ENCODE assay signal across 15 cellular contexts in the genomic region with DNA sequence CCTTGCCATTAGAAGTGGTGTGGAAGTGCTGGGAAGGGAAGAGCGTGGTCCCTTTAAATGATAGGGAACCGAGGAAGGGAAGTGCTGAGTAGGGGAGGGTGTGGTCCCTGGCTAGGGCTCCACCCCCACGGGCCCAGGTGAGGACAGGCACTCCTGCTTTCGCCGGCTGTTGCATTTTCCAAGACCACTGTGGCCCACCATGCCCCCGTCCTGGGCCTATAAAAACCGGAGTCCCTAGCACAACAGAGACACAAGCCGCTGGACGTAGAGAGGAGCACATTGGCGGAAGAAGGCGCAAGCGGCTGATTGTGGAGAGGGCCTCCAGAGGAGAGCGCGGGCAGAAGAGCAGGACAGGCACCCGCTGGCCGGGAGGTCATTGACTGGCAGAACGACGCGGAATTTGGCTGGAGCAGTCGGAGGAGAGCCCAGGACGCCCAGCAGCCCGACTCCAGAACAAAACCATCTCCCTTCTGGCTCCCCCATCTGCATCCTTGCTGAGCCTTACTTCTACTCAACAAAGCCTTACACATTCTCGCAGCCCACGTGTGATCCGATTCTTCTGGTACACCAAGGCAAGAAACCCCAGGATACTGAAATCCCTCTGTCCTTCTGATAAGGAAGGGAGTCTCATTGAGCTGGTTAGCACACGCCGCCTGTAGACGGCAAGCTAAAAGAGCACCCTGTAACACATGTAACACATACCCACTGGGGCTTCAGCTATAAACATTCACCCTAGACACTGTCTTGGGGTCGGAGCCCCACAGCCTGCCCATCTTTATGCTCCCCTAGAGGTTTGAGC.
A peak's percentile ranks its signal among the peaks of the same experiment; 100 is the strongest.
DNase-seq lines count a peak whose midpoint lies in the region; ATAC-seq, FAIRE-seq and TF ChIP-seq lines count a peak whose summit lies in the region.
"Had no signal": no experiment of that assay in that cellular context is flagged by ENCODE, and none has a peak within 500 bp of the region (broad histone marks: within the 10 kb centered on the region; RNA-seq: fewer than 3 reads in every experiment).

No MANE protein-coding gene starts in this region.

- H3K27me3 ChIP-seq in mammary epithelial cell (ENCODE audit: insufficient read depth, low read length) (no peaks in the 10 kb centered on the region), H1 (replicated peaks in 1 of 4; ENCODE audit: control insufficient read depth in 3 of 4, extremely low read depth in 1 of 4, insufficient read depth in 3 of 4, low read length in 3 of 4) (no peaks in the 10 kb centered on the region), mesenchymal stem cell (ENCODE audit: control insufficient read depth in 1 of 2, insufficient read depth in 1 of 2, low read length in 2 of 2) (no peaks in the 10 kb centered on the region), transverse colon (no peaks in the 10 kb centered on the region)
- H3K27me3 ChIP-seq: ascending aorta, Peyer's patch had no signal

- peak overlapping the region; percentile 98 for H2BK15ac ChIP-seq in H1 (ENCODE audit: low read length)
- H2BK15ac ChIP-seq in mesenchymal stem cell (ENCODE audit: low read depth, poor library complexity, severe bottlenecking) = no peak overlapping the region

- TF ChIP-seq EP300 in H1 (IDR thresholded peaks at IDR 0.05; ENCODE audit: borderline replicate concordance in 1 of 2, low read depth in 2 of 2, low read length in 2 of 2) = no peak
- TF ChIP-seq EP300 in transverse colon (IDR thresholded peaks at IDR 0.05; ENCODE audit: low read depth) = no peak

- peak overlapping the region; percentile 88 for H4K5ac ChIP-seq in H1 (ENCODE audit: insufficient read length, low read depth, low read length)

- in situ Hi-C loops in mammary epithelial cell (cut with MboI; ENCODE audit: low sequenced_read_pairs in 2 of 2) (no loop called here), transverse colon (cut with MboI; ENCODE audit: low pct_ligation_motif_present in 1 of 4, low pct_unique_long_range_greater_than_20kb in 1 of 4, low sequenced_read_pairs in 3 of 4) (loop anchor here in 1 of 4 donors (25.0 kb wide), 1 partner anchor 480 kb away; no protein-coding TSS in a partner anchor), GM13976 (cut with MboI; ENCODE audit: low sequenced_read_pairs, unreplicated experiment) (loop anchor here (25.0 kb wide), 1 partner anchor 480 kb away; no protein-coding TSS in a partner anchor)

- no peaks in the 10 kb centered on the region for H3K36me3 Mint-ChIP-seq in MCF 10A (ENCODE audit: insufficient read depth, unreplicated experiment)
- H3K36me3 Mint-ChIP-seq in type B pancreatic cell = no peaks in the 10 kb centered on the region
- H3K36me3 Mint-ChIP-seq: immature natural killer cell had no signal

- H4K91ac ChIP-seq in H1 (replicated peaks; ENCODE audit: insufficient read length, low read length) (peak overlapping the region; percentile 70), mesenchymal stem cell (ENCODE audit: low read length) (peak overlapping the region; percentile 22)

- peak overlapping the region; percentile 42 for H3K56ac ChIP-seq in H1 (replicated peaks; ENCODE audit: insufficient read length, low read depth, low read length)

- H4K20me1 ChIP-seq in mammary epithelial cell (ENCODE audit: insufficient read depth, low read length) (no peaks in the 10 kb centered on the region), H1 (replicated peaks in 1 of 2; ENCODE audit: control insufficient read depth in 1 of 2, insufficient read depth in 2 of 2, low read length in 2 of 2) (no peaks in the 10 kb centered on the region)

- H3K23ac ChIP-seq in H1 (ENCODE audit: insufficient read length) = no peak overlapping the region
- no peak overlapping the region for H3K23ac ChIP-seq in mesenchymal stem cell (ENCODE audit: low read length in 2 of 2)

- POLR2A ChIA-PET in MCF 10A (lab: Yijun Ruan, JAX) (interaction anchor here (0.6 kb wide), 1 partner anchor 465 kb away, joined by 3 read pairs; a partner anchor contains a TSS), H1 (lab: Charles Lee; ENCODE audit: partially characterized antibody) (interaction anchor here (0.7 to 2.3 kb wide), 11 partner anchors 9 to 118 kb away, joined by 3 to 20 read pairs (median 4); no protein-coding TSS in a partner anchor)

- H3K9me3 ChIP-seq in mammary epithelial cell (replicated peaks; ENCODE audit: insufficient read depth, low read length) (no peaks in the 10 kb centered on the region), H1 (ENCODE audit: insufficient read depth in 2 of 2, low read depth in 1 of 2, low read length in 1 of 2) (no peaks in the 10 kb centered on the region; a peak in 1 of 4 replicates), mesenchymal stem cell (ENCODE audit: control insufficient read depth, low read length) (no peaks in the 10 kb centered on the region), transverse colon (no peaks in the 10 kb centered on the region)
- H3K9me3 ChIP-seq: ascending aorta, Peyer's patch had no signal

- H4K8ac ChIP-seq in H1 (ENCODE audit: extremely low read depth, insufficient read depth, low read length) (peak overlapping the region; percentile 95; the same call in 1 of the 2 replicates), mesenchymal stem cell (ENCODE audit: low read length) (peak overlapping the region; percentile 66)

- no peaks in the 10 kb centered on the region for H3K36me3 ChIP-seq in mammary epithelial cell (ENCODE audit: insufficient read depth, low read length)
- no peaks in the 10 kb centered on the region; a peak in 1 of 8 replicates for H3K36me3 ChIP-seq in H1 (ENCODE audit: control insufficient read depth in 2 of 4, insufficient read depth in 4 of 4, low read length in 3 of 4)
- no peaks in the 10 kb centered on the region for H3K36me3 ChIP-seq in mesenchymal stem cell (ENCODE audit: control insufficient read depth in 1 of 2, insufficient read depth in 2 of 2, low read depth in 1 of 2, low read length in 2 of 2)
- H3K36me3 ChIP-seq in transverse colon = no peaks in the 10 kb centered on the region
- H3K36me3 ChIP-seq: ascending aorta, Peyer's patch, WERI-Rb-1 had no signal

- H3K27me3 Mint-ChIP-seq in MCF 10A (ENCODE audit: insufficient read depth, unreplicated experiment) = no peaks in the 10 kb centered on the region
- H3K27me3 Mint-ChIP-seq in type B pancreatic cell = peaks cover 4% of the 10 kb centered on the region

- H3K4me1 Mint-ChIP-seq in MCF 10A (ENCODE audit: insufficient read depth, unreplicated experiment) (peaks cover 20% of the 10 kb centered on the region), type B pancreatic cell (ENCODE audit: unreplicated experiment) (peaks cover 16% of the 10 kb centered on the region)
- H3K4me1 Mint-ChIP-seq: immature natural killer cell had no signal

- peaks cover 6% of the 10 kb centered on the region for H3K9me3 Mint-ChIP-seq in MCF 10A (ENCODE audit: unreplicated experiment)
- H3K9me3 Mint-ChIP-seq in type B pancreatic cell = no peaks in the 10 kb centered on the region

- H3K4me3 ChIP-seq in mammary epithelial cell (replicated peaks in 1 of 3; ENCODE audit: insufficient read depth in 1 of 3, low read depth in 2 of 3, low read length in 3 of 3) (no peak overlapping the region), H1 (ENCODE audit: extremely low read depth in 1 of 4, insufficient read depth in 2 of 4, low read depth in 3 of 4, low read length in 4 of 4) (peak overlapping the region; percentile 38 to 60 (median 45)), mesenchymal stem cell (ENCODE audit: insufficient read depth in 1 of 2, low read depth in 1 of 2, low read length in 2 of 2) (no peak overlapping the region), transverse colon (no peak overlapping the region)
- H3K4me3 ChIP-seq: ascending aorta, Peyer's patch had no signal

- H3K18ac ChIP-seq in H1 (ENCODE audit: extremely low read depth, low read length) = peak overlapping the region; percentile 19
- peak overlapping the region; percentile 61 for H3K18ac ChIP-seq in mesenchymal stem cell (ENCODE audit: low read depth in 1 of 2, low read length in 2 of 2)

- H2BK12ac ChIP-seq in H1 (ENCODE audit: low read depth, low read length) (peak overlapping the region; percentile 92), mesenchymal stem cell (ENCODE audit: low read length in 2 of 2) (peak overlapping the region; percentile 63 to 65)

- H3K4me1 ChIP-seq in mammary epithelial cell (ENCODE audit: insufficient read depth, low read length) = peaks cover 25% of the 10 kb centered on the region
- H3K4me1 ChIP-seq in H1 (replicated peaks in 1 of 4; ENCODE audit: control insufficient read depth in 3 of 4, insufficient read depth in 4 of 4, low read length in 3 of 4) = peaks cover 4 to 15% (median 8%) of the 10 kb centered on the region in 4 experiments; a peak in 4 of 7 replicates
- peaks cover 6% of the 10 kb centered on the region for H3K4me1 ChIP-seq in mesenchymal stem cell (ENCODE audit: control insufficient read depth, insufficient read depth, low read depth, low read length)
- H3K4me1 ChIP-seq in transverse colon = no peaks in the 10 kb centered on the region
- H3K4me1 ChIP-seq: Peyer's patch had no signal

- H3K79me1 ChIP-seq in H1 (ENCODE audit: low read depth, low read length) = peaks cover 2% of the 10 kb centered on the region; the same call in 1 of the 2 replicates
- H3K79me1 ChIP-seq in mesenchymal stem cell (replicated peaks; ENCODE audit: low read length, poor library complexity, severe bottlenecking) = no peaks in the 10 kb centered on the region

- intact Hi-C loops in MCF 10A (cut with micrococcal nuclease) = loop anchor here (5.0 kb wide), 1 partner anchor 100 kb away; no protein-coding TSS in a partner anchor
- intact Hi-C loops in mammary epithelial cell (cut with micrococcal nuclease) = no loop called here
- intact Hi-C loops in transverse colon (cut with DNase I; ENCODE audit: low total_unique reads) = no loop called here

- 93% methylated on average over 21 of the region's 29 CpGs for WGBS in mammary epithelial cell (ENCODE audit: low coverage, missing lambda C conversion rate)
- WGBS in H1 (ENCODE audit: extremely low coverage in 1 of 2, insufficient coverage in 1 of 2, insufficient read length in 1 of 2, insufficient replicate concordance in 2 of 2, low coverage in 1 of 2, low lambda C conversion rate in 2 of 2, missing lambda C conversion rate in 1 of 2), 2 experiments = 32% methylated on average over 29 of the region's 29 CpGs; no CpG with 5 or more reads in 1 of the 2 experiments
- WGBS in mesenchymal stem cell = 52% methylated on average over 28 of the region's 29 CpGs
- WGBS in transverse colon (ENCODE audit: low coverage in 1 of 2), 2 donors = 67 to 84% methylated on average over 19 to 29 of the region's 29 CpGs

- peak overlapping the region; percentile 74 for H3K4ac ChIP-seq in H1 (replicated peaks; ENCODE audit: insufficient read length, low read depth, low read length)
- H3K4ac ChIP-seq in mesenchymal stem cell (ENCODE audit: low read depth in 1 of 2, low read length in 2 of 2) = peak overlapping the region; percentile 2 to 3

- H3K27ac Mint-ChIP-seq in MCF 10A (ENCODE audit: low read depth, unreplicated experiment) (peak overlapping the region; percentile 67), type B pancreatic cell (peak overlapping the region; percentile 41)
- H3K27ac Mint-ChIP-seq: immature natural killer cell had no signal

- H3K27ac ChIP-seq in mammary epithelial cell (ENCODE audit: insufficient read depth, low read depth, low read length) (no peak overlapping the region), H1 (ENCODE audit: low read depth, low read length) (no peak overlapping the region; the same call in 1 of the 2 replicates), mesenchymal stem cell (ENCODE audit: low read length, poor library complexity, severe bottlenecking) (no peak overlapping the region), transverse colon (no peak overlapping the region)
- H3K27ac ChIP-seq: Peyer's patch, WERI-Rb-1 had no signal

- H3K79me2 ChIP-seq in mammary epithelial cell (ENCODE audit: insufficient read depth, low read length) (no peaks in the 10 kb centered on the region), H1 (ENCODE audit: control insufficient read depth in 1 of 2, insufficient read depth in 2 of 2, low read length in 2 of 2) (no peaks in the 10 kb centered on the region)

- TF ChIP-seq CTCF in MCF 10A (IDR thresholded peaks at IDR 0.05; ENCODE audit: unreplicated experiment) (no peak), mammary epithelial cell (conservative IDR thresholded peaks at IDR 0.05 in 1 of 2, IDR thresholded peaks at IDR 0.05 in 1 of 2; ENCODE audit: extremely low read depth in 1 of 2, insufficient read depth in 1 of 2, low read depth in 1 of 2, low read length in 2 of 2) (no peak), H1 (IDR thresholded peaks at IDR 0.05; ENCODE audit: control extremely low read depth in 1 of 3, insufficient read depth in 1 of 3, low read depth in 1 of 3, low read length in 3 of 3) (peak in 2 of 3 experiments; percentile 1 to 39; a peak in 2 of 4 replicates), type B pancreatic cell (conservative IDR thresholded peaks at IDR 0.05) (peak; percentile 52), transverse colon (IDR thresholded peaks at IDR 0.05) (no peak), GM13976 (IDR thresholded peaks at IDR 0.05; ENCODE audit: borderline replicate concordance, control extremely low read depth, extremely low read depth, insufficient read depth, missing control alignments) (no peak)

- dilution Hi-C loops in mammary epithelial cell (cut with HindIII; ENCODE audit: low sequenced_read_pairs) = no loop called here

- peak in 1 of 2 experiments; percentile 78; a peak in 2 of 3 replicates for TF ChIP-seq POLR2A in H1 (IDR thresholded peaks at IDR 0.05; ENCODE audit: control extremely low read depth in 1 of 2, low read depth in 2 of 2, low read length in 2 of 2)
- TF ChIP-seq POLR2A in transverse colon (IDR thresholded peaks at IDR 0.05) = no peak

- CTCF ChIA-PET in MCF 10A (lab: Yijun Ruan, JAX) = interaction anchor here (1.5 kb wide), 1 partner anchor 162 kb away, joined by 4 read pairs; no protein-coding TSS in a partner anchor
- CTCF ChIA-PET in mammary epithelial cell (lab: Charles Lee; ENCODE audit: low non-redundant PET) = no interaction called here
- CTCF ChIA-PET in H1 (lab: Charles Lee; ENCODE audit: partially characterized antibody) = interaction anchor here (0.6 to 4.1 kb wide), 17 partner anchors 7 to 479 kb away, joined by 3 to 38 read pairs (median 4); no protein-coding TSS in a partner anchor

- H3K9ac ChIP-seq in mammary epithelial cell (ENCODE audit: insufficient read depth, low read length) (no peak overlapping the region), H1 (replicated peaks in 1 of 4; ENCODE audit: extremely low read depth in 1 of 4, low read depth in 3 of 4, low read length in 3 of 4) (peak overlapping the region in 3 of 4 experiments; percentile 26 to 46 (median 39); a peak in 5 of 7 replicates), mesenchymal stem cell (ENCODE audit: low read length) (no peak overlapping the region)

- FAIRE-seq in H1 (lab: Jason Lieb, UNC) = no peak

- H3K4me2 ChIP-seq in mammary epithelial cell (ENCODE audit: insufficient read depth, low read depth, low read length) (no peak overlapping the region), H1 (ENCODE audit: insufficient read depth in 1 of 2, low read depth in 2 of 2, low read length in 2 of 2) (peak overlapping the region; percentile 69 to 90), mesenchymal stem cell (ENCODE audit: low read length, poor library complexity, severe bottlenecking) (no peak overlapping the region)

- no peak overlapping the region for H2BK120ac ChIP-seq in H1 (replicated peaks; ENCODE audit: low read depth, low read length)
- no peak overlapping the region for H2BK120ac ChIP-seq in mesenchymal stem cell (ENCODE audit: low read depth, low read length)

- H3K14ac ChIP-seq in H1 (ENCODE audit: insufficient read length) (no peak overlapping the region), mesenchymal stem cell (ENCODE audit: low read length in 2 of 2) (no peak overlapping the region)

- H2BK5ac ChIP-seq in H1 (ENCODE audit: low read depth, low read length) (peak overlapping the region; percentile 89), mesenchymal stem cell (ENCODE audit: low read depth, low read length, poor library complexity, severe bottlenecking) (no peak overlapping the region)

- BruUV-seq in MCF 10A (replicated peaks; lab: Mats Ljungman, UMichigan) = no TSS peak
- no TSS peak for BruUV-seq in mammary epithelial cell (replicated peaks; lab: Mats Ljungman, UMichigan)

- no peak overlapping the region; the same call in 1 of the 2 replicates for H2BK20ac ChIP-seq in H1 (ENCODE audit: low read length)

- TF ChIP-seq RAD21 in H1 (IDR thresholded peaks at IDR 0.05 in 1 of 2, conservative IDR thresholded peaks at IDR 0.05 in 1 of 2; ENCODE audit: low read depth in 2 of 2, low read length in 2 of 2) = peak in 1 of 2 experiments; percentile 39; a peak in 1 of 4 replicates

- H3K23me2 ChIP-seq in H1 (ENCODE audit: low read depth, low read length) = peaks cover 9% of the 10 kb centered on the region

- H2AFZ ChIP-seq in mammary epithelial cell (ENCODE audit: low read depth, low read length) = no peak overlapping the region
- H2AFZ ChIP-seq in H1 (ENCODE audit: low read length) = peak overlapping the region; percentile 77
- H2AFZ ChIP-seq in mesenchymal stem cell (ENCODE audit: low read depth, low read length) = peak overlapping the region; percentile 36

- no peak for DNase-seq in MCF 10A (ENCODE audit: unreplicated experiment)
- no peak for DNase-seq in mammary epithelial cell
- peak in 1 of 2 experiments; percentile 65 for DNase-seq in H1 (ENCODE audit: low read depth in 1 of 2, low spot score in 2 of 2)
- peak; percentile 61 for DNase-seq in mesenchymal stem cell
- DNase-seq in type B pancreatic cell (ENCODE audit: extremely low spot score, unreplicated experiment) = no peak
- no peak for DNase-seq in transverse colon
- no peak for DNase-seq in GM13976 (ENCODE audit: low spot score)
- DNase-seq: 8988T, activated gamma-delta T cell, immature natural killer cell, MV-4-11, Peyer's patch, WERI-Rb-1 had no signal

- ATAC-seq in HG02798 (IDR thresholded peaks at IDR 0.05; ENCODE audit: poor library complexity, unreplicated experiment) = no peak

- H2AK5ac ChIP-seq in H1 (ENCODE audit: low read depth, low read length) = 0 out of 2 replicates have a peak overlapping the region, but pooled peaks have one; percentile 65
- H2AK5ac ChIP-seq in mesenchymal stem cell (ENCODE audit: low read length, severe bottlenecking) = peak overlapping the region; percentile 74

- H3K4me3 Mint-ChIP-seq in MCF 10A (ENCODE audit: unreplicated experiment) (no peak overlapping the region), type B pancreatic cell (peak overlapping the region; percentile 86)
- H3K4me3 Mint-ChIP-seq: immature natural killer cell had no signal

Comparison
In these comparisons a context has a peak if more than half of its experiments do, and no peak if none do; other contexts are left out.
1. CTCF ChIP-seq: peak in H1 (2 of 3) and type B pancreatic cell (single experiment); none in MCF 10A (single experiment), mammary epithelial cell (0 of 2), transverse colon (0 of 5) and GM13976 (single experiment).
2. H3K4me2 ChIP-seq: peak in H1 (2 of 2); none in mammary epithelial cell (single experiment) and mesenchymal stem cell (single experiment).
3. H3K4me3 ChIP-seq: peak in H1 (4 of 4); none in mammary epithelial cell (0 of 3), mesenchymal stem cell (0 of 2) and transverse colon (0 of 4).
4. H3K9ac ChIP-seq: peak in H1 (3 of 4); none in mammary epithelial cell (single experiment) and mesenchymal stem cell (single experiment).